Comparison of ENCODE assay signal across 8 cellular contexts in the genomic region with DNA sequence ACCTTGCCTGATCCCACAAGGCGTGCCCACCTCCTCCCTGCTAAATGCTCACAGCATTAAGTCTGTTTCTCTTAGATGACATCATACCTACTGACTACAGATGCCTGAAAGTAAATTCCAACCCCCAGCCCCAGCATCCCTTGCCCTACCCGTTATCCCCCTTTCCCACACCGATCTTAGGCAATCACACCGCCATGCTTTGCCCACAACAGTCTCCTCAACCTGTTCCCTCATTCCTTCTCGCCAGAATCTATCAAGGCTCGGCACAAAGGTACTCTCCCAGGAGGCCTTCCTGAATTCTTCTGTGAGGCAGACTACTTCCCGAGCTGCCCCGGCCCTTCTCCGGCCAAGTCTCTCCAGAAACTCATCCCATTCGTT. TPM values are rescaled to one million over a fixed set of nuclear protein-coding genes. Genes with fewer than 3 reads are reported as not detected.
DNase-seq lines count a peak whose midpoint lies in the region; ATAC-seq and TF ChIP-seq lines count a peak whose summit lies in the region.

No MANE protein-coding gene starts in this region.

- ATAC-seq in Panc1: no peak; the same call in 1 of the 2 replicates

- H2AFZ ChIP-seq in neuron (ENCODE audit: low read depth, low read length): peak overlapping the region; percentile 78

- H3K4me1 ChIP-seq in Panc1 (ENCODE audit: control insufficient read depth, insufficient read depth, low read length) (peaks cover 21% of the 10 kb centered on the region), neuron (ENCODE audit: insufficient read depth, low read length) (peaks cover 35% of the 10 kb centered on the region)

- H3K4me3 ChIP-seq in Panc1 (ENCODE audit: low read depth in 2 of 2, low read length in 2 of 2) (peak overlapping the region; percentile 90 to 99), epithelial cell of esophagus (ENCODE audit: low read length) (peak overlapping the region; percentile 92), neuron (ENCODE audit: low read length) (peak overlapping the region; percentile 85)

- CTCF ChIA-PET in Panc1 (lab: Charles Lee): no interaction called here
- CTCF ChIA-PET in GM10248 (lab: Yijun Ruan, JAX): interaction anchor here (1.0 to 1.7 kb wide), 3 partner anchors 9 to 17 kb away, joined by 3 to 4 read pairs (median 3); no protein-coding TSS in a partner anchor

- DNase-seq in DMS 273 (lab: John Stamatoyannopoulos, UW; ENCODE audit: unreplicated experiment) (peak; percentile 72), DMS 273 treated with DMSO at 0.1 percent for 48 hours (lab: John Stamatoyannopoulos, UW) (no peak), Panc1 (ENCODE audit: low read depth, low spot score) (no peak), epithelial cell of esophagus (ENCODE audit: low read depth) (no peak), GM10248 (ENCODE audit: extremely low spot score) (no peak), AG20443 (ENCODE audit: low spot score) (no peak), GF-D8 (lab: John Stamatoyannopoulos, UW) (no peak)

- intact Hi-C loops in Panc1 (cut with micrococcal nuclease; ENCODE audit: unreplicated experiment): no loop called here

- H3K9me3 ChIP-seq in Panc1 (ENCODE audit: control insufficient read depth, insufficient read depth, low read depth, low read length): no peaks in the 10 kb centered on the region
- no peaks in the 10 kb centered on the region for H3K9me3 ChIP-seq in neuron (ENCODE audit: low read length)

- peaks cover 27% of the 10 kb centered on the region for H3K36me3 ChIP-seq in Panc1 (ENCODE audit: control insufficient read depth, insufficient read depth, low read length)
- H3K36me3 ChIP-seq in neuron (ENCODE audit: insufficient read depth, low read length): peaks cover 29% of the 10 kb centered on the region

- peaks cover 10% of the 10 kb centered on the region for H3K27me3 ChIP-seq in Panc1 (ENCODE audit: control insufficient read depth, insufficient read depth, low read length)
- H3K27me3 ChIP-seq in neuron (ENCODE audit: insufficient read depth, low read length): no peaks in the 10 kb centered on the region

- TF ChIP-seq CTCF in Panc1 (IDR thresholded peaks at IDR 0.05): no peak
- TF ChIP-seq CTCF in epithelial cell of esophagus (IDR thresholded peaks at IDR 0.05; ENCODE audit: insufficient read depth, low read depth, low read length, missing control alignments): no peak
- TF ChIP-seq CTCF in GM10248 (IDR thresholded peaks at IDR 0.05; ENCODE audit: control extremely low read depth, extremely low read depth, low read depth, missing control alignments): no peak

- POLR2A ChIA-PET in Panc1 (lab: Charles Lee): no interaction called here
- POLR2A ChIA-PET in GM10248 (lab: Yijun Ruan, JAX): no interaction called here

- H3K27ac ChIP-seq in Panc1 (ENCODE audit: low read length): peak overlapping the region; percentile 91

- in situ Hi-C loops in Panc1 (cut with HindIII; ENCODE audit: low pct_unique_long_range_greater_than_20kb, low sequenced_read_pairs): no loop called here

- BruUV-seq in Panc1 (replicated peaks; lab: Mats Ljungman, UMichigan): no TSS peak

RNA-seq across cellular contexts. Expression of gene SEC61A1, which starts 0.8 kb away (rescaled TPM):
- total RNA-seq in Panc1 (2021; ENCODE audit: unreplicated experiment): 246 TPM
- polyA plus RNA-seq in Panc1 (2012; ENCODE audit: insufficient read length): 179 TPM
